In genomic region chr13:103067751-103068563, GRCh38 we compare ENCODE assay signal across 1 cellular context.
A peak's percentile ranks its signal among the peaks of the same experiment; 100 is the strongest.
TF ChIP-seq lines count a peak whose summit lies in the region.

No MANE protein-coding gene starts in this region.

TF ChIP-seq in GM12878, 131 proteins besides CTCF, POLR2A, EP300 and RAD21 (continued from another document):
- TF ChIP-seq ATF7 (IDR thresholded peaks at IDR 0.05; ENCODE audit: low read depth) (0 out of 2 replicates have a peak, but pooled peaks have one; percentile 16), IRF4 (IDR thresholded peaks at IDR 0.05; ENCODE audit: low read depth, low read length) (peak; percentile 43; the same call in 1 of the 2 replicates), CEBPZ (IDR thresholded peaks at IDR 0.05; ENCODE audit: low read depth, low read length) (no peak), IKZF1 (conservative IDR thresholded peaks at IDR 0.05) (peak; percentile 51; the same call in 1 of the 2 replicates), FOXM1 (IDR thresholded peaks at IDR 0.05; ENCODE audit: low read depth, low read length) (peak; percentile 44; the same call in 1 of the 2 replicates)
TF ChIP-seq in GM12878: peak in this region for 16.
